Comparison of ENCODE assay signal across 24 cellular contexts in the genomic region with DNA sequence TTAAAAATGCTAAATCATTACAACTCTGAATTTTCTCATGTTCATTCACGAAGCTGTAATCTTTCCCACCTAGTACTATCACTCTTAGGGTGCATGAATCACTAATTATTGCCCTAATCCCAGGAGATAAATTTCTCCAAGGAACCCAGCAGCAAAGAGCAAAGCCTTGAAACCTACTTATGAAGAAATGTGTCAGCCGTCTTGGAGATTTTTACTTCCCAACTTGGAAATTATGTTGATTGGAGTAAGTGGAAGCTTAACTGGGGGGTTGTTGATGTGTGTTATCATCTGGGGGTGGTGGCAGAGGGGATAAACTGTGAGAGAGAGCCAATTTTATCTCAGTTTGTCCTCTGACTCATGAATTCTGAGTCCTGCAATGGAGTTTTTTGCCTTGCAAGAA.
"Had no signal": no experiment of that assay in that cellular context is flagged by ENCODE, and none has a peak within 500 bp of the region (broad histone marks: within the 10 kb centered on the region; RNA-seq: fewer than 3 reads in every experiment).

No MANE protein-coding gene starts in this region.

- H3K4me3 Mint-ChIP-seq: activated CD4-positive, alpha-beta T cell treated with anti-CD3 and anti-CD28 coated beads, Interleukin-2, amount 10 ng/mL, durations not matched to agents 7 days and 5 days; activated naive CD8-positive, alpha-beta T cell; natural killer cell; stimulated activated naive CD8-positive, alpha-beta T cell treated with anti-CD3 and anti-CD28 coated beads, Interleukin-15, Interleukin-2, amounts not matched to agents 100 ng/mL and 50 ng/mL, for 24 hours; T-helper 17 cell had no signal

- H3K4me1 Mint-ChIP-seq: activated CD4-positive, alpha-beta T cell treated with anti-CD3 and anti-CD28 coated beads, Interleukin-2, amount 10 ng/mL, durations not matched to agents 7 days and 5 days; natural killer cell; T-helper 17 cell had no signal

- H3K36me3 ChIP-seq: left ventricle myocardium inferior, ovary, prostate gland, right atrium auricular region, tibial artery had no signal

- H3K27ac Mint-ChIP-seq: activated CD4-positive, alpha-beta T cell treated with anti-CD3 and anti-CD28 coated beads, Interleukin-2, amount 10 ng/mL, durations not matched to agents 7 days and 5 days; activated naive CD8-positive, alpha-beta T cell; natural killer cell; stimulated activated naive CD8-positive, alpha-beta T cell treated with anti-CD3 and anti-CD28 coated beads, Interleukin-15, Interleukin-2, amounts not matched to agents 100 ng/mL and 50 ng/mL, for 24 hours; T-helper 17 cell had no signal

- DNase-seq: activated CD4-positive, alpha-beta T cell treated with anti-CD3 and anti-CD28 coated beads, Interleukin-2, amount 10 ng/mL, durations not matched to agents 7 days and 5 days; activated CD4-positive, CD25-positive, alpha-beta regulatory T cell treated with anti-CD3 and anti-CD28 coated beads, Interleukin-2, amount 50 U/mL, for 72 hours; activated naive CD4-positive, alpha-beta T cell; activated T-cell treated with anti-CD3 and anti-CD28 coated beads, Interleukin-2, amount 50 U/mL, for 1 hour; amniotic stem cell; cerebellar nuclear complex; foreskin melanocyte; hippocampal formation; left ventricle myocardium inferior; midbrain; natural killer cell; ovary; stimulated activated CD4-positive, alpha-beta T cell treated with anti-CD3 and anti-CD28 coated beads, Interleukin-12 subunit alpha, Interleukin-12 subunit beta, amount 100 ng/mL, for 4 hours; stimulated activated CD4-positive, alpha-beta T cell treated with anti-CD3 and anti-CD28 coated beads, Interleukin-1b, Interleukin-23, amount 100 ng/mL, for 48 hours; substantia nigra; SW 1271; T-helper 17 cell; tibial artery had no signal

- H3K27ac ChIP-seq: coronary artery, left ventricle myocardium inferior, ovary, prostate gland, right atrium auricular region, tibial artery, VCaP had no signal

- H3K27me3 ChIP-seq: ovary, right atrium auricular region, tibial artery had no signal

- H3K4me1 ChIP-seq: left ventricle myocardium inferior, prostate gland, right atrium auricular region had no signal

- H3K4me3 ChIP-seq: coronary artery, left ventricle myocardium inferior, ovary, prostate gland, right atrium auricular region, tibial artery had no signal

- H3K9me3 Mint-ChIP-seq: activated CD4-positive, alpha-beta T cell treated with anti-CD3 and anti-CD28 coated beads, Interleukin-2, amount 10 ng/mL, durations not matched to agents 7 days and 5 days had no signal

- H3K27me3 Mint-ChIP-seq: activated CD4-positive, alpha-beta T cell treated with anti-CD3 and anti-CD28 coated beads, Interleukin-2, amount 10 ng/mL, durations not matched to agents 7 days and 5 days; stimulated activated naive CD8-positive, alpha-beta T cell treated with anti-CD3 and anti-CD28 coated beads, Interleukin-15, Interleukin-2, amounts not matched to agents 100 ng/mL and 50 ng/mL, for 24 hours had no signal

- H3K9me3 ChIP-seq: left ventricle myocardium inferior, ovary, prostate gland, right atrium auricular region, tibial artery had no signal

- H3K36me3 Mint-ChIP-seq: activated naive CD8-positive, alpha-beta T cell; natural killer cell had no signal
